ENCODE assay signal across 34 cellular contexts in the genomic region with DNA sequence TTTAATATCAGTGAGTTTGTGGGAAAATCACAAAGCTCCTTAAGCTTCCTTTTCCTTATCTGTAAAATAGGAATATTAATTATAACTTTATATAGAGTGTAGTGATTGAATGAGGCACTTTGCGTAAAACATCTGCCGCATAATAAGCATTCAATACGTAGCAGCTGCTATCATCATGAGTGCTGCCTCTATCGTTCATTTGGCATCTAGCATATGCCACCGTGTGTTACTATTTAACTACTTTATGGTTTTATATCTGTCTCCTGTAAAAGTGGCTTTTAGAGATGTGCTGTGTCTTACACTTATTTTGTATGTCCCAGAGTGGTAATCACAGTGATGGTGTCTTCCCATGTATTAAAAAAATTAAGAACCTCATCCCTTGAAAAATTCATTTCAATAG.
"Had no signal": no experiment of that assay in that cellular context is flagged by ENCODE, and none has a peak within 500 bp of the region (broad histone marks: within the 10 kb centered on the region; RNA-seq: fewer than 3 reads in every experiment).

No MANE protein-coding gene starts in this region.

- H3K36me3 ChIP-seq: MG63 had no signal

- H3K27me3 ChIP-seq: MG63 had no signal

- H3K9me3 ChIP-seq: MG63 had no signal

- H3K4me3 ChIP-seq: MG63 had no signal

- DNase-seq: Karpas-422, Kasumi-1, KG1, MG63, MM.1S, MV-4-11, NCI-H1048, NCI-H1092, NCI-H1092 treated with DMSO at 0.1 percent for 48 hours, NCI-H1105, NCI-H1105 treated with DMSO at 0.1 percent for 48 hours, NCI-H1417 treated with DMSO at 0.1 percent for 48 hours, NCI-H1436, NCI-H1436 treated with DMSO at 0.1 percent for 48 hours, NCI-H146, NCI-H1694, NCI-H1694 treated with DMSO at 0.1 percent for 48 hours, NCI-H187, NCI-H1930, NCI-H2029, NCI-H2029 treated with DMSO at 0.1 percent for 48 hours, NCI-H2081, NCI-H2081 treated with DMSO at 0.1 percent for 48 hours, NCI-H2107, NCI-H2171, NCI-H2171 treated with DMSO at 0.1 percent for 48 hours, NCI-H2227 treated with DMSO at 0.1 percent for 48 hours, NCI-H226, NCI-H345, NCI-H446, NCI-H446 treated with DMSO at 0.1 percent for 48 hours, NCI-H510A, NCI-H510A treated with DMSO at 0.1 percent for 48 hours had no signal

- H3K27ac ChIP-seq: KMS-11 had no signal
